Comparison of ENCODE assay signal across 23 cellular contexts in the genomic region with DNA sequence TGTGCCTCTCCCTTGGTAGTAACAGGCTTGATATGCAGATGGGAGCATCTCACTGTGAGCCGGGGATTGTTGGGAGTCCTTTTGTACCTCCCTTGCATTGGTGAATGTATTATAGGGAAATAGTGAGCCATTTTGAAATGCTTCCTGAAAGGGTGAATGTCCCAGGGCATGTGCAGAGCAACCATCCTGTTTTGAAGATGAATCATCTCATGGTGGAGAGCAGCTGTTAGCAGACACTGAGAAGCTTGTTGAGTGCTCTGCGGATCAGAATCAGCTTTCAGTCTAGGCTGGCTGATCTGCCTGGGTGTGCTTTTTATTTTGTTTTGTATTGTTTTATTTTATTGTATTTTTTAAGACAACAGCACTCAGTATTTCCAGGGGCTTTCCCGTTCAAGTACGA. TPM values are rescaled to one million over a fixed set of nuclear protein-coding genes. Genes with fewer than 3 reads are reported as not detected.
DNase-seq lines count a peak whose midpoint lies in the region; ATAC-seq and TF ChIP-seq lines count a peak whose summit lies in the region.
"Had no signal": no experiment of that assay in that cellular context is flagged by ENCODE, and none has a peak within 500 bp of the region (broad histone marks: within the 10 kb centered on the region; RNA-seq: fewer than 3 reads in every experiment).

No MANE protein-coding gene starts in this region.

- 85 to 87% methylated on average over 4 of the region's 4 CpGs for WGBS in GM23248 (ENCODE audit: low coverage in 1 of 2, low lambda C conversion rate in 2 of 2, missing lambda C conversion rate in 2 of 2), 2 experiments

- in situ Hi-C loops in GM23248 (cut with MboI) = no loop called here

- H3K27me3 ChIP-seq in GM23248 (replicated peaks; ENCODE audit: insufficient read depth) (no peaks in the 10 kb centered on the region), adipocyte (replicated peaks; ENCODE audit: control insufficient read depth, insufficient read depth, low read length) (no peaks in the 10 kb centered on the region)
- H3K27me3 ChIP-seq: colonic mucosa, foreskin keratinocyte, hepatocyte, neutrophil, suprapubic skin had no signal

- H3K9me2 ChIP-seq in GM23248 (ENCODE audit: insufficient read depth) = no peaks in the 10 kb centered on the region

- ATAC-seq in HG03521 (IDR thresholded peaks at IDR 0.05; ENCODE audit: unreplicated experiment) = no peak
- no peak for ATAC-seq in HG02852 (IDR thresholded peaks at IDR 0.05; ENCODE audit: unreplicated experiment)
- ATAC-seq in GM19395 (IDR thresholded peaks at IDR 0.05; ENCODE audit: unreplicated experiment) = no peak
- ATAC-seq: A549; foreskin keratinocyte; HCT116; stimulated activated effector memory CD8-positive, alpha-beta T cell treated with anti-CD3 and anti-CD28 coated beads, Interleukin-12 subunit alpha, Interleukin-12 subunit beta, amount 100 ng/mL, for 72 hours had no signal

- TF ChIP-seq CTCF in fibroblast of pulmonary artery (IDR thresholded peaks at IDR 0.05; ENCODE audit: low read length, missing control alignments) = no peak

- H3K27ac ChIP-seq in GM23248 = 0 out of 2 replicates have a peak overlapping the region, but pooled peaks have one; percentile 4
- H3K27ac ChIP-seq: A549, colonic mucosa, foreskin keratinocyte, hepatocyte, neutrophil, suprapubic skin had no signal

- peaks cover 26% of the 10 kb centered on the region for H3F3A ChIP-seq in GM23248 (ENCODE audit: insufficient read depth)

- no peak overlapping the region for H2AFZ ChIP-seq in GM23248
- H2AFZ ChIP-seq: hepatocyte had no signal

- DNase-seq in AG08395 (ENCODE audit: low spot score) (peak; percentile 44), GM23248 (peak; percentile 58), adipocyte (ENCODE audit: low read depth) (peak; percentile 39), fibroblast of pulmonary artery (ENCODE audit: low read depth) (peak; percentile 29), GDM1 (lab: John Stamatoyannopoulos, UW) (no peak)
- DNase-seq: activated CD4-positive, alpha-beta memory T cell treated with anti-CD3 and anti-CD28 coated beads, Interleukin-2, amount 10 ng/mL, durations not matched to agents 7 days and 5 days; activated CD4-positive, CD25-positive, alpha-beta regulatory T cell; activated effector memory CD4-positive, alpha-beta T cell treated with Interleukin-2 at 50 U/mL for 16 hours; activated naive CD8-positive, alpha-beta T cell treated with anti-CD3 and anti-CD28 coated beads, Interleukin-2, amount 10 ng/mL, durations not matched to agents 7 days and 5 days; C1 segment of cervical spinal cord; Calu3; colonic mucosa; foreskin keratinocyte; NCI-H1417 treated with DMSO at 0.1 percent for 48 hours had no signal

- no peaks in the 10 kb centered on the region for H3K79me2 ChIP-seq in GM23248 (ENCODE audit: insufficient read depth)
- H3K79me2 ChIP-seq: hepatocyte had no signal

- H4K20me1 ChIP-seq in GM23248 (ENCODE audit: insufficient read depth) = no peaks in the 10 kb centered on the region

- no peak overlapping the region for H3K4me2 ChIP-seq in GM23248 (ENCODE audit: unreplicated experiment)
- H3K4me2 ChIP-seq: A549, hepatocyte had no signal

- H3K9me3 ChIP-seq in GM23248 (ENCODE audit: low read depth) = no peaks in the 10 kb centered on the region
- no peaks in the 10 kb centered on the region for H3K9me3 ChIP-seq in adipocyte (ENCODE audit: control insufficient read depth, low read length)
- H3K9me3 ChIP-seq: A549, colonic mucosa, neutrophil, suprapubic skin had no signal

- no peak overlapping the region for H3K9ac ChIP-seq in GM23248
- H3K9ac ChIP-seq in adipocyte (ENCODE audit: low read length) = no peak overlapping the region

- H3K4me1 ChIP-seq in GM23248 (ENCODE audit: insufficient read depth) (peaks cover 25% of the 10 kb centered on the region), adipocyte (ENCODE audit: control insufficient read depth, insufficient read depth, low read length) (peaks cover 10% of the 10 kb centered on the region)
- H3K4me1 ChIP-seq: A549, colonic mucosa, foreskin keratinocyte, suprapubic skin had no signal

- H3K36me3 ChIP-seq in GM23248 (ENCODE audit: low read depth) (no peaks in the 10 kb centered on the region), adipocyte (ENCODE audit: control insufficient read depth, insufficient read depth, low read length, severe bottlenecking) (peaks cover 55% of the 10 kb centered on the region)
- H3K36me3 ChIP-seq: colonic mucosa had no signal

- H3K4me3 ChIP-seq in GM23248 (no peak overlapping the region), adipocyte (ENCODE audit: low read length) (no peak overlapping the region), fibroblast of pulmonary artery (replicated peaks; ENCODE audit: low read depth, low read length) (no peak overlapping the region)
- H3K4me3 ChIP-seq: A549, colonic mucosa, hepatocyte, suprapubic skin had no signal

RNA-seq across cellular contexts. Expression of a gene that starts 29.7 kb away (rescaled TPM):
- total RNA-seq in GM23248 (2014; rRNA removed; shearing (Covaris generic)) = 10.1 and 13.4 TPM in 2 replicates
- 6.9 and 7.1 TPM in 2 replicates for polyA plus RNA-seq in GM23248 (2016; fragmentation: Nextera tagmentation; extraction: Ambion mirVana)
